8 cellular contexts compared by ENCODE assay signal in the genomic region with DNA sequence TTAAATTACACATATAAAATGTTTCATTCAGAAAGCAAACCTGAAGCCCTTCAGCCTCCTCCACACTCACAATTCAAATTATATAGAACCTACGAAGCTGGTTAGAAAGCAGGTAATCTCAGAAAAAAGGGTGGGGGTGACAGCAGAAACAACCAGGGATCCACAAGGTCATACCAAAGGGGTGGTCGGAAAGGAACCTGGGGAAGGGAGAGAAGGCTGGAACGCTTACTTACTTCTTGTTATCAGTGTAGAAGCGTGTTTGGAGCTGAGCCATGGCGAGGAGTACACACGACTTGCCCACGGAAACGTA. TPM values are rescaled to one million over a fixed set of nuclear protein-coding genes. Genes with fewer than 3 reads are reported as not detected.
DNase-seq lines count a peak whose midpoint lies in the region; ATAC-seq and TF ChIP-seq lines count a peak whose summit lies in the region.

No MANE protein-coding gene starts in this region.

- peak overlapping the region; percentile 94 for H3K27ac Mint-ChIP-seq in Calu3 (ENCODE audit: unreplicated experiment)

- 0% methylated on average over 3 of the region's 8 CpGs for WGBS in right lobe of liver (ENCODE audit: insufficient coverage, low coverage, low lambda C conversion rate, missing lambda C conversion rate)

- CTCF ChIA-PET in Calu3 (lab: Charles Lee): interaction anchor here (0.6 to 2.0 kb wide), 2 partner anchors 106 to 134 kb away, joined by 5 to 7 read pairs; no protein-coding TSS in a partner anchor

- peak overlapping the region; percentile 99 for H3K4me3 Mint-ChIP-seq in Calu3 (ENCODE audit: low read depth, unreplicated experiment)

- no peaks in the 10 kb centered on the region for H3K27me3 ChIP-seq in ascending aorta
- H3K27me3 ChIP-seq in right lobe of liver: no peaks in the 10 kb centered on the region
- no peaks in the 10 kb centered on the region for H3K27me3 ChIP-seq in upper lobe of right lung

- peak; percentile 15 for ATAC-seq in HG02885 (IDR thresholded peaks at IDR 0.05; ENCODE audit: poor library complexity, unreplicated experiment)
- ATAC-seq in right lobe of liver: no peak
- no peak for ATAC-seq in upper lobe of right lung
- ATAC-seq in HG02981 (IDR thresholded peaks at IDR 0.05; ENCODE audit: unreplicated experiment): no peak

- intact Hi-C loops in Calu3 (cut with micrococcal nuclease; ENCODE audit: unreplicated experiment) (no loop called here), ascending aorta (cut with DNase I) (loop anchor here (5.0 kb wide), 2 partner anchors 101 to 279 kb away; partner anchors contain the start of genes FAM117B and NBEAL1), right lobe of liver (cut with DNase I) (no loop called here), upper lobe of right lung (cut with DNase I) (no loop called here)

- peaks cover 20% of the 10 kb centered on the region for H3K4me1 Mint-ChIP-seq in Calu3 (ENCODE audit: low read depth, unreplicated experiment)

- H3K9me3 Mint-ChIP-seq in Calu3 (ENCODE audit: low read depth, unreplicated experiment): no peaks in the 10 kb centered on the region

- DNase-seq in Calu3: no peak
- no peak for DNase-seq in ascending aorta (ENCODE audit: low spot score in 2 of 2)
- DNase-seq in right lobe of liver: no peak
- DNase-seq in upper lobe of right lung: no peak
- DNase-seq in activated CD8-positive, alpha-beta memory T cell treated with anti-CD3 and anti-CD28 coated beads, Interleukin-2, amount 50 U/mL, for 4 hours: no peak
- no peak for DNase-seq in occipital lobe (lab: John Stamatoyannopoulos, UW)

- H3K27ac ChIP-seq in ascending aorta: peak overlapping the region; percentile 82
- H3K27ac ChIP-seq in right lobe of liver: peak overlapping the region in 2 of 3 donors; percentile 63 to 81
- peak overlapping the region; percentile 90 for H3K27ac ChIP-seq in upper lobe of right lung

- peaks cover 0 to 11% of the 10 kb centered on the region in 2 donors for H3K4me1 ChIP-seq in ascending aorta
- H3K4me1 ChIP-seq in right lobe of liver: peaks cover 0 to 13% (median 8%) of the 10 kb centered on the region in 4 donors
- peaks cover 14% of the 10 kb centered on the region for H3K4me1 ChIP-seq in upper lobe of right lung

- H3K9me3 ChIP-seq in ascending aorta (no peaks in the 10 kb centered on the region), right lobe of liver (no peaks in the 10 kb centered on the region), upper lobe of right lung (no peaks in the 10 kb centered on the region)

- BruUV-seq in Calu3 (replicated peaks; lab: Mats Ljungman, UMichigan): no TSS peak

- H3K36me3 ChIP-seq in ascending aorta (no peaks in the 10 kb centered on the region), right lobe of liver (peaks cover 0 to 4% (median 1%) of the 10 kb centered on the region in 4 donors), upper lobe of right lung (no peaks in the 10 kb centered on the region)

- H3K36me3 Mint-ChIP-seq in Calu3 (ENCODE audit: insufficient read depth, unreplicated experiment): peaks cover 33% of the 10 kb centered on the region

- H3K4me3 ChIP-seq in ascending aorta: peak overlapping the region; percentile 64 to 69
- peak overlapping the region; percentile 74 to 92 (median 77) for H3K4me3 ChIP-seq in right lobe of liver
- peak overlapping the region; percentile 84 for H3K4me3 ChIP-seq in upper lobe of right lung

- no peak for TF ChIP-seq POLR2A in right lobe of liver (IDR thresholded peaks at IDR 0.05)

- no peaks in the 10 kb centered on the region for H3K27me3 Mint-ChIP-seq in Calu3 (ENCODE audit: unreplicated experiment)

- TF ChIP-seq CTCF in Calu3 (IDR thresholded peaks at IDR 0.05; ENCODE audit: unreplicated experiment): no peak
- TF ChIP-seq CTCF in ascending aorta (IDR thresholded peaks at IDR 0.05): no peak
- TF ChIP-seq CTCF in right lobe of liver (IDR thresholded peaks at IDR 0.05): no peak
- TF ChIP-seq CTCF in upper lobe of right lung (IDR thresholded peaks at IDR 0.05): no peak

RNA-seq across cellular contexts. Expression of gene WDR12, which starts 0.3 kb away (rescaled TPM):
- total RNA-seq in Calu3 (2022) (101 and 105 TPM in 2 replicates), ascending aorta (2.1 TPM), right lobe of liver (10 to 100 TPM; 14.2 to 27.0 (median 19.8) TPM), upper lobe of right lung (35.6 TPM), occipital lobe (23.7 TPM)

RNA-seq across cellular contexts. Expression of gene CARF, which starts 0.9 kb away (rescaled TPM):
- total RNA-seq in Calu3 (2022) (4.6 and 5.8 TPM in 2 replicates), ascending aorta (26.2 TPM), right lobe of liver (1 to 10 TPM; 3.0 to 6.9 (median 4.3) TPM), upper lobe of right lung (12.2 TPM), occipital lobe (24.8 TPM)

RNA-seq across cellular contexts. Expression of gene ICA1L, which starts 39.6 kb away (rescaled TPM):
- total RNA-seq in Calu3 (2022) (1.2 and 1.3 TPM in 2 replicates), ascending aorta (0.43 TPM), right lobe of liver (under 1 TPM; 0.07 to 0.53 (median 0.15) TPM), upper lobe of right lung (2.3 TPM), occipital lobe (126 TPM)

Comparison
In these comparisons a context has a peak if more than half of its experiments do, and no peak if none do; other contexts are left out.
1. RNA of gene ICA1L, which starts 39.6 kb away (total RNA-seq): 126 TPM in occipital lobe (single experiment); 2.3 TPM in upper lobe of right lung (single experiment), 1.2 to 1.3 TPM in Calu3, 0.43 TPM in ascending aorta (single experiment) and 0.07 to 0.53 TPM in right lobe of liver; every median in the first group is over 10 times any median in the second.
2. Peak in every context shown above with its lines, with median percentiles within 50 percentile points of each other: H3K27ac ChIP-seq and H3K4me3 ChIP-seq.